Comparison of ENCODE assay signal across 9 cellular contexts in the genomic region with DNA sequence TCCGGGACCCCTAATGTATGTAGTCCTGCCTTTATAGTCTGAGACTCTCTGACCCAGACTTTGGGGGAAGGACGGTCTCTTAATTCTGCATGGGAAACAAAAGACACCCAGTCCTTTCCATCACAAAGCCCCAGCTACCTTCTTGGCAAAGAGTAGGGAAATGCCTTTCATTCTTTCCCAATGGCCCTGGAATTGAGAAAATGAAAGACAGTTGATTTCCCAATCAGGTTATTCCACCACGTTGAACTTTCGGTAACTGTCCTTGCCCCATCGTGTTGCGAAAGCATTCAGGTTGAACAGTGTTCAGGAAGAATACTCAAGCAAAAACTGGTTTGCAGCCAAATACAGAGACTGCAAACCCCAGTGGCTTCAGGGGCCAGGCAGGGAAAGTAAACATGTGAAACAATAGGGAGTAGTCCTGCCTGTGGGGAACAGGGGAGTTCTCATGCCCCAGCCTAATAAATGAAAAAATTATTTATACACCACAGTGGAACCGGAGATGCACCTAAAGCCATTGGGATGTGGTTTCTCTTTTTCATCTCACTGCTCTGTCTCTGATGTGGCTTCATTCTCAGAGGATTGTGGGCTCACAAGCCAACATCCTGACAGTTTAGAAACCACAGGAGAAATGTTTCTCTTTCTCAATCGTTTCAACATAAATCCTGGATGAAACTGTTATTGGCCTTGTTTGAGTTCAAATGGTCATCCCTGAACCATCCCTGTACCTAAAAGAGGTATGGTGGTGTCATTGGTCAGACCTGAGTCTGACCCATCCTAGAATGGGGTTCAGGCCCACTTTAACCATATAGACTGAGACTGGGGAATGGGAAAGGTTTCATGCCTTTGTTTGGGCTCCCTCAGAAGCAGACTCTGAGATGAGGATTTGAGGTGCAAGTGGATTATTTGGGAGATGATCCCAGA. TPM values are rescaled to one million over a fixed set of nuclear protein-coding genes. Genes with fewer than 3 reads are reported as not detected.
DNase-seq lines count a peak whose midpoint lies in the region; ATAC-seq and TF ChIP-seq lines count a peak whose summit lies in the region.
"Had no signal": no experiment of that assay in that cellular context is flagged by ENCODE, and none has a peak within 500 bp of the region (broad histone marks: within the 10 kb centered on the region; RNA-seq: fewer than 3 reads in every experiment).

No MANE protein-coding gene starts in this region.

- peak in 1 of 3 donors; percentile 27 for TF ChIP-seq CTCF in breast epithelium (IDR thresholded peaks at IDR 0.05)
- peak in 1 of 5 experiments; percentile 6 for TF ChIP-seq CTCF in tibial nerve (IDR thresholded peaks at IDR 0.05)

- H3K4me3 ChIP-seq in breast epithelium (peak overlapping the region in 1 of 3 donors; percentile 9), tibial nerve (no peak overlapping the region)

- no peaks in the 10 kb centered on the region for H3K9me3 ChIP-seq in breast epithelium
- H3K9me3 ChIP-seq in tibial nerve, result no peaks in the 10 kb centered on the region

- ATAC-seq in left lobe of liver (peak; percentile 77), GM19395 (IDR thresholded peaks at IDR 0.05; ENCODE audit: unreplicated experiment) (no peak)

- no peaks in the 10 kb centered on the region for H3K27me3 ChIP-seq in breast epithelium
- H3K27me3 ChIP-seq in tibial nerve, result no peaks in the 10 kb centered on the region

- intact Hi-C loops in breast epithelium (cut with DNase I; ENCODE audit: low total_unique reads), result no loop called here

- H3K4me1 ChIP-seq in breast epithelium (peaks cover 16 to 20% of the 10 kb centered on the region in 2 donors), tibial nerve (peaks cover 0 to 73% (median 13%) of the 10 kb centered on the region in 4 donors)

- peak in 1 of 2 donors; percentile 98 for TF ChIP-seq EP300 in tibial nerve (IDR thresholded peaks at IDR 0.05)

- H3K36me3 ChIP-seq in breast epithelium, result no peaks in the 10 kb centered on the region
- no peaks in the 10 kb centered on the region for H3K36me3 ChIP-seq in tibial nerve

- peak; percentile 10 for DNase-seq in NCI-H1092 treated with DMSO at 0.1 percent for 48 hours (lab: John Stamatoyannopoulos, UW)
- DNase-seq in NCI-H1092 (lab: John Stamatoyannopoulos, UW), result no peak
- peak; percentile 84 to 98 for DNase-seq in NOMO-1 (lab: John Stamatoyannopoulos, UW; ENCODE audit: unreplicated experiment in 2 of 2)
- peak; percentile 63 to 95 for DNase-seq in breast epithelium (ENCODE audit: low spot score in 2 of 2)
- peak; percentile 91 for DNase-seq in left lobe of liver (ENCODE audit: low spot score)
- DNase-seq in tibial nerve (ENCODE audit: low spot score in 2 of 2), result peak; percentile 41 to 81
- no peak for DNase-seq in activated CD8-positive, alpha-beta memory T cell treated with anti-CD3 and anti-CD28 coated beads for 24 hours

- 28 to 33% methylated on average over 8 of the region's 8 CpGs for WGBS in tibial nerve, 2 donors

- H3K27ac ChIP-seq in breast epithelium (peak overlapping the region; percentile 91 to 94), tibial nerve (peak overlapping the region in 3 of 4 donors; percentile 16 to 65 (median 53))
- H3K27ac ChIP-seq: 22Rv1 had no signal

- TF ChIP-seq POLR2A in breast epithelium (IDR thresholded peaks at IDR 0.05), result no peak
- no peak for TF ChIP-seq POLR2A in tibial nerve (IDR thresholded peaks at IDR 0.05)

RNA-seq across cellular contexts. Expression of a gene that starts 44.2 kb away (rescaled TPM):
- 10 to 100 TPM; 11.8 to 13.5 (median 13.3) TPM for total RNA-seq in breast epithelium
- 8.6 TPM for total RNA-seq in left lobe of liver
- total RNA-seq in tibial nerve, result 10 to 100 TPM in 3 of 4 donors, 1 to 10 TPM in 1; 8.2 to 17.3 (median 12.1) TPM

RNA-seq across cellular contexts. Expression of a gene that starts 54.8 kb away (rescaled TPM):
- total RNA-seq in breast epithelium (10 to 100 TPM; 16.8 to 33.8 (median 22.1) TPM), left lobe of liver (10.5 TPM), tibial nerve (10 to 100 TPM; 13.6 to 25.2 (median 20.7) TPM)

Comparison
In these comparisons a context has a peak if more than half of its experiments do, and no peak if none do; other contexts are left out.
1. DNase-seq: peak in NCI-H1092 treated with DMSO at 0.1 percent for 48 hours (single experiment), NOMO-1 (2 of 2), breast epithelium (2 of 2), left lobe of liver (single experiment) and tibial nerve (2 of 2); none in NCI-H1092 (single experiment) and activated CD8-positive, alpha-beta memory T cell treated with anti-CD3 and anti-CD28 coated beads for 24 hours (single experiment).